In the genomic region with DNA sequence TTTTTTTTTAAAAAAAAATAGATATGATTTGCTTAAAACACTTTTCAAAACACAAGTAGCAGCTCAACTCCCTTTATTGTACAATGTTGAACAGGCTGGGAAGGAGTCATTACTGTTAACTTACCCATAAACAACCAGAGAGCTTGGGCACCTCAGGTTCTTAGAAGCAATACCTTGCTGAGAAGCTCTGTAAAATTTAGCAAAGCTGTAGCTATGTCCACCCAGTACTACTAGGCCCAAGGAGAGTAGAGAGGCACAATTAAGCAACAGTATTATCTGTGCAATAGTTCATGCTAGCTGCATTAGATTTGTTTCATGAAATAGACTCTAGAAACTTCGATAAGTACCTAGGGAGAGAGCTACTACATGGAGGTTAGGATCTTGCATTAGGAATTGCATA, we compare ENCODE assay signal across 14 cellular contexts.
"Had no signal": no experiment of that assay in that cellular context is flagged by ENCODE, and none has a peak within 500 bp of the region (broad histone marks: within the 10 kb centered on the region; RNA-seq: fewer than 3 reads in every experiment).

No MANE protein-coding gene starts in this region.

- ATAC-seq: foreskin keratinocyte, left ventricle myocardium superior, pancreas had no signal

- H3K36me3 ChIP-seq: brain microvascular endothelial cell, esophagus squamous epithelium, pancreas, tibial artery had no signal

- H3K27me3 ChIP-seq: brain microvascular endothelial cell, dorsolateral prefrontal cortex, esophagus squamous epithelium, foreskin keratinocyte, pancreas, tibial artery had no signal

- H3K4me3 ChIP-seq: dorsolateral prefrontal cortex, esophagus squamous epithelium, pancreas, skin epidermis, tibial artery had no signal

- DNase-seq: activated T-cell treated with anti-CD3 and anti-CD28 coated beads, Interleukin-2, amount 50 U/mL, for 1 hour; amniotic stem cell; brain microvascular endothelial cell; dorsolateral prefrontal cortex; esophagus squamous epithelium; foreskin keratinocyte; head of caudate nucleus; left ventricle myocardium superior; pancreas; retina; tibial artery had no signal

- H3K9me3 ChIP-seq: esophagus squamous epithelium, pancreas, tibial artery had no signal

- FAIRE-seq: endometrium, keratinocyte, pancreas had no signal

- H3K27ac ChIP-seq: brain microvascular endothelial cell, esophagus squamous epithelium, foreskin keratinocyte, pancreas, skin epidermis, tibial artery had no signal

- H3K4me1 ChIP-seq: esophagus squamous epithelium, foreskin keratinocyte, pancreas, tibial artery had no signal
